In genomic region chr9:109781541-109782197, GRCh38 we compare ENCODE assay signal across 12 cellular contexts. TPM values are rescaled to one million over a fixed set of nuclear protein-coding genes. Genes with fewer than 3 reads are reported as not detected.
DNase-seq lines count a peak whose midpoint lies in the region; ATAC-seq and TF ChIP-seq lines count a peak whose summit lies in the region.
"Had no signal": no experiment of that assay in that cellular context is flagged by ENCODE, and none has a peak within 500 bp of the region (broad histone marks: within the 10 kb centered on the region; RNA-seq: fewer than 3 reads in every experiment).

No MANE protein-coding gene starts in this region.

- H3K9me3 ChIP-seq in colonic mucosa (no peaks in the 10 kb centered on the region), left lung (no peaks in the 10 kb centered on the region)
- H3K9me3 ChIP-seq: HAP-1 had no signal

- no peak overlapping the region for H3K9ac ChIP-seq in colonic mucosa (ENCODE audit: low read depth in 2 of 2, low read length in 2 of 2)

- no peak overlapping the region for H3K27ac Mint-ChIP-seq in type B pancreatic cell
- H3K27ac Mint-ChIP-seq: T-helper 17 cell had no signal

- H3K9me3 Mint-ChIP-seq in type B pancreatic cell = peaks cover 4% of the 10 kb centered on the region

- no peaks in the 10 kb centered on the region for H3K27me3 ChIP-seq in colonic mucosa
- peaks cover 0 to 51% of the 10 kb centered on the region in 2 donors for H3K27me3 ChIP-seq in left lung

- no peak overlapping the region for H3K4me3 ChIP-seq in colonic mucosa
- peak overlapping the region; percentile 7 to 30 for H3K4me3 ChIP-seq in left lung
- H3K4me3 ChIP-seq: HAP-1 had no signal

- no peaks in the 10 kb centered on the region for H3K4me1 ChIP-seq in colonic mucosa
- H3K4me1 ChIP-seq in left lung = peaks cover 0 to 9% of the 10 kb centered on the region in 2 donors
- H3K4me1 ChIP-seq: HAP-1 had no signal

- peaks cover 7% of the 10 kb centered on the region for H3K36me3 Mint-ChIP-seq in type B pancreatic cell

- intact Hi-C loops in colonic mucosa (cut with DNase I) = no loop called here
- intact Hi-C loops in left lung (cut with DNase I) = no loop called here

- ATAC-seq in left lung = no peak
- ATAC-seq: esophagus mucosa, T-helper 17 cell had no signal

- H3K27me3 Mint-ChIP-seq in type B pancreatic cell = peaks cover 37% of the 10 kb centered on the region

- H3K27ac ChIP-seq in colonic mucosa (no peak overlapping the region), left lung (peak overlapping the region in 1 of 2 donors; percentile 72)

- H3K4me3 Mint-ChIP-seq in type B pancreatic cell = peak overlapping the region; percentile 94
- H3K4me3 Mint-ChIP-seq: T-helper 17 cell had no signal

- no peak for TF ChIP-seq CTCF in colonic mucosa (IDR thresholded peaks at IDR 0.05)
- TF ChIP-seq CTCF in left lung (IDR thresholded peaks at IDR 0.05) = no peak
- TF ChIP-seq CTCF in type B pancreatic cell (conservative IDR thresholded peaks at IDR 0.05) = no peak

- peaks cover 10% of the 10 kb centered on the region for H3K4me1 Mint-ChIP-seq in type B pancreatic cell (ENCODE audit: unreplicated experiment)
- H3K4me1 Mint-ChIP-seq: T-helper 17 cell had no signal

- H3K36me3 ChIP-seq in colonic mucosa (no peaks in the 10 kb centered on the region), left lung (no peaks in the 10 kb centered on the region)
- H3K36me3 ChIP-seq: HAP-1 had no signal

- DNase-seq in LHCN-M2 (ENCODE audit: low read depth) = peak; percentile 85
- DNase-seq in colonic mucosa = peak; percentile 19
- no peak for DNase-seq in left lung
- DNase-seq in type B pancreatic cell (ENCODE audit: extremely low spot score, unreplicated experiment) = no peak
- no peak for DNase-seq in NOMO-1 treated with DMSO at 0.1 percent for 48 hours (lab: John Stamatoyannopoulos, UW; ENCODE audit: unreplicated experiment)
- no peak for DNase-seq in amygdala (lab: John Stamatoyannopoulos, UW)
- no peak for DNase-seq in GOT3 (lab: John Stamatoyannopoulos, UW)
- DNase-seq: activated CD8-positive, alpha-beta memory T cell treated with anti-CD3 and anti-CD28 coated beads for 24 hours; NCI-H1417; T-helper 17 cell had no signal

RNA-seq across cellular contexts. Expression of gene PALM2AKAP2, which starts 1.7 kb away (rescaled TPM):
- total RNA-seq in LHCN-M2 (2014; rRNA removed) = 15.8 and 16.5 TPM in 2 replicates
- polyA plus RNA-seq in LHCN-M2 (2012) = 10.6 TPM
- total RNA-seq in colonic mucosa = 1 to 10 TPM in 1 of 2 donors, under 1 TPM in 1; 0.69 to 3.4 TPM
- total RNA-seq in left lung = 10 to 100 TPM; 22.9 to 24.4 TPM
- total RNA-seq in type B pancreatic cell (ENCODE audit: low replicate concordance) = 4.2 and 24.4 TPM in 2 replicates
- total RNA-seq: T-helper 17 cell had no signal

Comparison
In these comparisons a context has a peak if more than half of its experiments do, and no peak if none do; other contexts are left out.
1. DNase-seq: peak in LHCN-M2 (single experiment) and colonic mucosa (single experiment); none in left lung (0 of 2), type B pancreatic cell (single experiment), NOMO-1 treated with DMSO at 0.1 percent for 48 hours (single experiment), amygdala (0 of 56) and GOT3 (single experiment).